In the genomic region with DNA sequence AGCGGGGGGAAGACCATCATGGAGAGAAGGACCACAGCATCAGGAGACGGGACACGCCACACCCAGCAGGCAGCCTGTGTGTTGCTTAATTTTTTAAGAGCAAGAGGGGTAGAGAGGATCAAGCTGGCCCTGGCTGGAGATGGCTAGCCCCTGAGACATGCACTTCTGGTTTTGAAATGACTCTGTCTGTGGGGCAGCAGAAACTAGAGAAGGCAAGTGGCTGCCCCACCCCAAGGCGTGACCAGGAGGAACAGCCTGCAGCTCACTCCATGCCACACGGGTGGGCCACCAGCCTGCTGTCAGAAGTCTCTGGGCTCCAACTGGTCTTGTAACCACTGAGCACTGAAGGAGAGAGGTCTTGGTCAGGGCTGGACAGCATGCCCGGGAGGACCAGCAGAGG, we compare ENCODE assay signal across 14 cellular contexts.
DNase-seq lines count a peak whose midpoint lies in the region; ATAC-seq and TF ChIP-seq lines count a peak whose summit lies in the region.
"Had no signal": no experiment of that assay in that cellular context is flagged by ENCODE, and none has a peak within 500 bp of the region (broad histone marks: within the 10 kb centered on the region; RNA-seq: fewer than 3 reads in every experiment).

No MANE protein-coding gene starts in this region.

- peak overlapping the region; percentile 81 for H3K27ac Mint-ChIP-seq in activated CD4-positive, alpha-beta T cell treated with anti-CD3 and anti-CD28 coated beads, Interleukin-2, amount 10 ng/mL, durations not matched to agents 24 days and 14 days
- peak overlapping the region; percentile 57 for H3K27ac Mint-ChIP-seq in activated CD8-positive, alpha-beta T cell treated with anti-CD3 and anti-CD28 coated beads for 36 hours
- H3K27ac Mint-ChIP-seq in naive thymus-derived CD4-positive, alpha-beta T cell = peak overlapping the region in 2 of 9 donors; percentile 66 to 68
- H3K27ac Mint-ChIP-seq: nephron had no signal

- peak overlapping the region; percentile 43 for H3K4me3 Mint-ChIP-seq in activated CD4-positive, alpha-beta T cell treated with anti-CD3 and anti-CD28 coated beads, Interleukin-2, amount 10 ng/mL, durations not matched to agents 24 days and 14 days
- no peak overlapping the region for H3K4me3 Mint-ChIP-seq in activated CD8-positive, alpha-beta T cell treated with anti-CD3 and anti-CD28 coated beads for 36 hours
- peak overlapping the region in 1 of 10 donors; percentile 66 for H3K4me3 Mint-ChIP-seq in naive thymus-derived CD4-positive, alpha-beta T cell
- H3K4me3 Mint-ChIP-seq: nephron had no signal

- no peak overlapping the region for H3K4me3 ChIP-seq in naive thymus-derived CD4-positive, alpha-beta T cell (ENCODE audit: low read length)
- H3K4me3 ChIP-seq in vagina = no peak overlapping the region
- H3K4me3 ChIP-seq in WERI-Rb-1 (ENCODE audit: low read depth, low read length) = no peak overlapping the region
- H3K4me3 ChIP-seq: cardiac muscle cell had no signal

- TF ChIP-seq POLR2A in vagina (IDR thresholded peaks at IDR 0.05) = no peak

- H3K36me3 ChIP-seq in naive thymus-derived CD4-positive, alpha-beta T cell (ENCODE audit: control insufficient read depth in 2 of 3, insufficient read depth in 3 of 3, low read length in 3 of 3) = peaks cover 0 to 28% (median 0%) of the 10 kb centered on the region in 3 experiments
- H3K36me3 ChIP-seq in vagina = peaks cover 0 to 9% of the 10 kb centered on the region in 2 donors
- H3K36me3 ChIP-seq in WERI-Rb-1 = peaks cover 7% of the 10 kb centered on the region; the same call in 1 of the 2 replicates
- H3K36me3 ChIP-seq: cardiac muscle cell had no signal

- TF ChIP-seq CTCF in activated CD8-positive, alpha-beta T cell treated with anti-CD3 and anti-CD28 coated beads for 36 hours (IDR thresholded peaks at IDR 0.05) = no peak
- TF ChIP-seq CTCF in vagina (IDR thresholded peaks at IDR 0.05) (no peak), WERI-Rb-1 (IDR thresholded peaks at IDR 0.05; ENCODE audit: low read depth, low read length) (no peak)

- peaks cover 52% of the 10 kb centered on the region for H3K4me1 Mint-ChIP-seq in activated CD4-positive, alpha-beta T cell treated with anti-CD3 and anti-CD28 coated beads, Interleukin-2, amount 10 ng/mL, durations not matched to agents 24 days and 14 days
- H3K4me1 Mint-ChIP-seq in activated CD8-positive, alpha-beta T cell treated with anti-CD3 and anti-CD28 coated beads for 36 hours (ENCODE audit: low read depth) = peaks cover 76% of the 10 kb centered on the region
- H3K4me1 Mint-ChIP-seq in naive thymus-derived CD4-positive, alpha-beta T cell = peaks cover 3 to 53% (median 9%) of the 10 kb centered on the region in 7 donors

- intact Hi-C loops in activated CD4-positive, alpha-beta T cell treated with anti-CD3 and anti-CD28 coated beads, Interleukin-2, amount 10 ng/mL, durations not matched to agents 24 days and 14 days (cut with micrococcal nuclease) = loop anchor here (5.0 kb wide), 2 partner anchors 38 to 72 kb away; no protein-coding TSS in a partner anchor
- intact Hi-C loops in activated CD8-positive, alpha-beta T cell treated with anti-CD3 and anti-CD28 coated beads for 36 hours (cut with micrococcal nuclease) = loop anchor here (5.0 kb wide), 1 partner anchor 72 kb away; no protein-coding TSS in a partner anchor
- intact Hi-C loops in naive thymus-derived CD4-positive, alpha-beta T cell (cut with micrococcal nuclease) = loop anchor here in 1 of 2 donors (5.0 kb wide), 1 partner anchor 52 kb away; no protein-coding TSS in a partner anchor
- intact Hi-C loops in vagina (cut with DNase I) = no loop called here

- no peaks in the 10 kb centered on the region for H3K27me3 ChIP-seq in naive thymus-derived CD4-positive, alpha-beta T cell (ENCODE audit: control insufficient read depth in 2 of 2, insufficient read depth in 2 of 2, low read length in 2 of 2)
- H3K27me3 ChIP-seq in vagina = no peaks in the 10 kb centered on the region
- no peaks in the 10 kb centered on the region for H3K27me3 ChIP-seq in WERI-Rb-1 (ENCODE audit: insufficient read depth, low read depth, severe bottlenecking)
- H3K27me3 ChIP-seq: cardiac muscle cell had no signal

- H3K9me3 ChIP-seq in naive thymus-derived CD4-positive, alpha-beta T cell (ENCODE audit: control insufficient read depth in 2 of 3, low read length in 3 of 3) = no peaks in the 10 kb centered on the region
- H3K9me3 ChIP-seq in vagina = no peaks in the 10 kb centered on the region
- H3K9me3 ChIP-seq in WERI-Rb-1 (ENCODE audit: severe bottlenecking) = no peaks in the 10 kb centered on the region

- H3K36me3 Mint-ChIP-seq in activated CD4-positive, alpha-beta T cell treated with anti-CD3 and anti-CD28 coated beads, Interleukin-2, amount 10 ng/mL, durations not matched to agents 24 days and 14 days (ENCODE audit: low read depth) = peaks cover 24% of the 10 kb centered on the region
- peaks cover 18% of the 10 kb centered on the region for H3K36me3 Mint-ChIP-seq in activated CD8-positive, alpha-beta T cell treated with anti-CD3 and anti-CD28 coated beads for 36 hours (ENCODE audit: low read depth)
- peaks cover 0 to 22% (median 11%) of the 10 kb centered on the region in 5 donors for H3K36me3 Mint-ChIP-seq in naive thymus-derived CD4-positive, alpha-beta T cell

- peak; percentile 32 for ATAC-seq in GM19463 (IDR thresholded peaks at IDR 0.05; ENCODE audit: unreplicated experiment)
- no peak for ATAC-seq in activated CD8-positive, alpha-beta T cell treated with anti-CD3 and anti-CD28 coated beads for 36 hours
- ATAC-seq in naive thymus-derived CD4-positive, alpha-beta T cell = peak; percentile 50

- no peaks in the 10 kb centered on the region for H3K4me1 ChIP-seq in naive thymus-derived CD4-positive, alpha-beta T cell (ENCODE audit: control insufficient read depth in 2 of 2, insufficient read depth in 2 of 2, low read length in 2 of 2)
- H3K4me1 ChIP-seq in vagina = peaks cover 23% of the 10 kb centered on the region

- POLR2A ChIA-PET in activated CD8-positive, alpha-beta T cell treated with anti-CD3 and anti-CD28 coated beads for 36 hours (lab: Charles Lee) = no interaction called here
- POLR2A ChIA-PET in naive thymus-derived CD4-positive, alpha-beta T cell (lab: Charles Lee) = interaction anchor here (1.0 kb wide), 1 partner anchor 44 kb away, joined by 3 read pairs; no protein-coding TSS in a partner anchor

- H3K27ac ChIP-seq in naive thymus-derived CD4-positive, alpha-beta T cell (ENCODE audit: low read depth, low read length) = no peak overlapping the region
- H3K27ac ChIP-seq in vagina = no peak overlapping the region
- H3K27ac ChIP-seq in WERI-Rb-1 = no peak overlapping the region
- H3K27ac ChIP-seq: cardiac muscle cell had no signal

- no peaks in the 10 kb centered on the region for H3K9me3 Mint-ChIP-seq in activated CD4-positive, alpha-beta T cell treated with anti-CD3 and anti-CD28 coated beads, Interleukin-2, amount 10 ng/mL, durations not matched to agents 24 days and 14 days
- H3K9me3 Mint-ChIP-seq in activated CD8-positive, alpha-beta T cell treated with anti-CD3 and anti-CD28 coated beads for 36 hours = no peaks in the 10 kb centered on the region
- no peaks in the 10 kb centered on the region for H3K9me3 Mint-ChIP-seq in naive thymus-derived CD4-positive, alpha-beta T cell
- H3K9me3 Mint-ChIP-seq: nephron had no signal

- H3K27me3 Mint-ChIP-seq in activated CD4-positive, alpha-beta T cell treated with anti-CD3 and anti-CD28 coated beads, Interleukin-2, amount 10 ng/mL, durations not matched to agents 24 days and 14 days = no peaks in the 10 kb centered on the region
- no peaks in the 10 kb centered on the region for H3K27me3 Mint-ChIP-seq in activated CD8-positive, alpha-beta T cell treated with anti-CD3 and anti-CD28 coated beads for 36 hours
- no peaks in the 10 kb centered on the region for H3K27me3 Mint-ChIP-seq in naive thymus-derived CD4-positive, alpha-beta T cell

- CTCF ChIA-PET in activated CD8-positive, alpha-beta T cell treated with anti-CD3 and anti-CD28 coated beads for 36 hours (lab: Charles Lee) = no interaction called here
- CTCF ChIA-PET in naive thymus-derived CD4-positive, alpha-beta T cell (lab: Charles Lee) = no interaction called here

- no peak for DNase-seq in activated CD4-positive, alpha-beta T cell treated with anti-CD3 and anti-CD28 coated beads, Interleukin-2, amount 10 ng/mL, durations not matched to agents 24 days and 14 days
- DNase-seq in activated CD4-positive, alpha-beta T cell treated with anti-CD3 and anti-CD28 coated beads for 1 hour = no peak
- no peak for DNase-seq in activated CD8-positive, alpha-beta T cell treated with anti-CD3 and anti-CD28 coated beads for 36 hours
- no peak for DNase-seq in naive thymus-derived CD4-positive, alpha-beta T cell
- no peak for DNase-seq in vagina (ENCODE audit: extremely low spot score in 2 of 2)
- DNase-seq in WERI-Rb-1 = no peak
- DNase-seq in NCI-H2029 (lab: John Stamatoyannopoulos, UW) = no peak
- DNase-seq: activated effector memory CD4-positive, alpha-beta T cell treated with anti-CD3 and anti-CD28 coated beads, Interleukin-2, amount 50 U/mL, for 16 hours; COR-L47; GOT3; NK-92 treated with Interleukin-12 subunit alpha and Interleukin-12 subunit beta, amount 100 ng/mL, for 24 hours had no signal
